Comparison of ENCODE assay signal across 8 cellular contexts in genomic region chr4:109702950-109703663, GRCh38. TPM values are rescaled to one million over a fixed set of nuclear protein-coding genes. Genes with fewer than 3 reads are reported as not detected.
DNase-seq lines count a peak whose midpoint lies in the region; ATAC-seq and TF ChIP-seq lines count a peak whose summit lies in the region.

Gene CASP6 (minus strand): TSS chr4:109703445. CDS start chr4:109703395, 50 bp downstream.

- no peaks in the 10 kb centered on the region for H3K9me3 ChIP-seq in adrenal gland (replicated peaks in 1 of 3)
- H3K9me3 ChIP-seq in heart left ventricle, result no peaks in the 10 kb centered on the region
- H3K9me3 ChIP-seq in upper lobe of left lung, result no peaks in the 10 kb centered on the region

- DNase-seq in NCI-H1092 (lab: John Stamatoyannopoulos, UW) (peak; percentile 56), T-helper 1 cell (peak; percentile 58 to 82 (median 66)), adrenal gland (peak; percentile 87 to 92 (median 91)), heart left ventricle (peak; percentile 87 to 93 (median 87)), posterior cingulate gyrus (peak; percentile 57 to 96 (median 74)), upper lobe of left lung (peak; percentile 94 to 98)

- TF ChIP-seq CTCF in GM12873 (IDR thresholded peaks at IDR 0.05; ENCODE audit: insufficient read depth, low read depth, low read length, missing control alignments), result peak; percentile 74
- peak; percentile 56 to 76 (median 66) for TF ChIP-seq CTCF in adrenal gland (IDR thresholded peaks at IDR 0.05)
- TF ChIP-seq CTCF in heart left ventricle (IDR thresholded peaks at IDR 0.05), result peak; percentile 53 to 82 (median 68)
- TF ChIP-seq CTCF in upper lobe of left lung (IDR thresholded peaks at IDR 0.05), result peak; percentile 69 to 89 (median 82)

- H3K36me3 ChIP-seq in adrenal gland (replicated peaks in 1 of 2) (no peaks in the 10 kb centered on the region), heart left ventricle (peaks cover 0 to 7% (median 0%) of the 10 kb centered on the region in 9 donors), upper lobe of left lung (peaks cover 0 to 3% (median 0%) of the 10 kb centered on the region in 4 donors)

- H3K4me3 ChIP-seq in adrenal gland (peak within 1 kb of the TSS; percentile 39 to 94 (median 68)), heart left ventricle (peak within 1 kb of the TSS; percentile 59 to 97 (median 76)), upper lobe of left lung (peak within 1 kb of the TSS; percentile 64 to 94 (median 78))

- peak; percentile 10 to 60 for TF ChIP-seq POLR2A in adrenal gland (IDR thresholded peaks at IDR 0.05)
- TF ChIP-seq POLR2A in heart left ventricle (IDR thresholded peaks at IDR 0.05), result peak in 1 of 2 donors; percentile 54
- peak in 2 of 4 donors; percentile 11 to 71 for TF ChIP-seq POLR2A in upper lobe of left lung (IDR thresholded peaks at IDR 0.05)

- intact Hi-C loops in adrenal gland (cut with DNase I), result loop anchor here (5.0 kb wide), 2 partner anchors 104 to 114 kb away; partner anchors contain the start of gene GAR1 (in 1 of the 2)
- intact Hi-C loops in heart left ventricle (cut with DNase I), result loop anchor here (1.0 to 10.0 kb wide), 12 partner anchors 27 to 278 kb away; partner anchors contain the start of genes GAR1 (in 8 of the 10), SEC24B (in 3 of the 10), RRH (in 2 of the 10) and MCUB (in 1 of the 10)
- intact Hi-C loops in posterior cingulate gyrus (cut with DNase I), result loop anchor here (10.0 kb wide), 3 partner anchors 102 to 272 kb away; partner anchors contain the start of genes CFI and SEC24B

- H3K27ac ChIP-seq in adrenal gland, result peak within 1 kb of the TSS; percentile 21 to 95 (median 80)
- peak within 1 kb of the TSS; percentile 40 to 90 (median 85) for H3K27ac ChIP-seq in heart left ventricle
- peak within 1 kb of the TSS; percentile 74 to 87 (median 86) for H3K27ac ChIP-seq in upper lobe of left lung

- ATAC-seq in HG02610 (IDR thresholded peaks at IDR 0.05; ENCODE audit: unreplicated experiment), result peak; percentile 64
- peak; percentile 85 to 97 (median 96) for ATAC-seq in heart left ventricle
- ATAC-seq in upper lobe of left lung (ENCODE audit: low FRiP score in 2 of 2), result peak; percentile 94 to 98

- H3K27me3 ChIP-seq in adrenal gland (no peaks in the 10 kb centered on the region), heart left ventricle (no peaks in the 10 kb centered on the region), upper lobe of left lung (no peaks in the 10 kb centered on the region)

- WGBS in adrenal gland, 4 donors, result 0% methylated on average over 6 to 72 of the region's 72 CpGs
- 0 to 1% (median 0%) methylated on average over 38 to 72 of the region's 72 CpGs for WGBS in heart left ventricle, 4 donors
- 1% methylated on average over 54 of the region's 72 CpGs; no CpG with 5 or more reads in 1 of the 2 donors for WGBS in upper lobe of left lung, 2 donors

- no peak for TF ChIP-seq EP300 in upper lobe of left lung (IDR thresholded peaks at IDR 0.05)

- H3K4me1 ChIP-seq in adrenal gland (replicated peaks in 1 of 2) (peaks cover 6 to 12% of the 10 kb centered on the region in 2 donors), heart left ventricle (peaks cover 0 to 21% (median 16%) of the 10 kb centered on the region in 12 donors), upper lobe of left lung (peaks cover 11 to 25% (median 19%) of the 10 kb centered on the region in 4 donors)

RNA-seq across cellular contexts. Expression of gene CASP6, which starts in this region (rescaled TPM):
- total RNA-seq in adrenal gland (10 to 100 TPM in 7 of 8 donors, 1 to 10 TPM in 1; 7.3 to 21.6 (median 13.5) TPM), heart left ventricle (10 to 100 TPM in 1 of 9 donors, 1 to 10 TPM in 8; 3.5 to 16.4 (median 6.5) TPM), upper lobe of left lung (10 to 100 TPM; 12.1 to 29.5 (median 15.5) TPM)
- polyA plus RNA-seq in adrenal gland (10 to 100 TPM in 2 of 3 donors, 1 to 10 TPM in 1; 8.3 to 11.7 (median 11.0) TPM), heart left ventricle (1 to 10 TPM; 4.4 to 5.7 TPM)

Comparison
In these comparisons a context has a peak if more than half of its experiments do, and no peak if none do; other contexts are left out.
1. Peak in every context shown above with its lines: DNase-seq, ATAC-seq, H3K4me3 ChIP-seq and H3K27ac ChIP-seq.